In the genomic region with DNA sequence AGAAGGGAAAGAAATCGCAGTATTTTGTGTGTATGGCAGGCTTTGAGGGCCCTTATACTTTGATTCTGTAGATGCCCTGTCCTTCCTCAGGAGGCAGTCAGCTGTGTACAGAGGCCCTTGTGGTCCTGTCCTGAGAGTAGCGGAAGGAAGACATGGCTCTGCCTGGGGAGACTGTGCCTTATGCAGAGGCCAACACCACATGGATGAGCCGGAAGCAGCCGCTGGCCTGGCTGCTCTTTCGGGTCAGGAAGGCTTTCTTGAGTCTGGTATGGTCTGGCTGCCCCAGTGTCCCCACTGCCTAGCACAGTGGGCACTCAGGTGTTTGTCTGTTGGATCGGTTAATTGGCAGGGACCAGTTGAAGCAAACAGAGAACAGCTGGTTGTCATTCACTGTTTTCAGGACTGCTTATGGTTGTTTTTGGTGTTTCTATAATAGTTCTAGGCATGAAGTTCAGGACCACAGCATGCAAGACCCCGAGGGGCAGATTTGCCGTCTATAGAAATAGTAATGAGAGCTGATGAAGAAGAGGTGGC, we compare ENCODE assay signal across 2 cellular contexts.
TF ChIP-seq lines count a peak whose summit lies in the region.

No MANE protein-coding gene starts in this region.

TF ChIP-seq in GM23338, 12 proteins besides CTCF, POLR2A, EP300 and RAD21:
- TF ChIP-seq, protein P1, sequence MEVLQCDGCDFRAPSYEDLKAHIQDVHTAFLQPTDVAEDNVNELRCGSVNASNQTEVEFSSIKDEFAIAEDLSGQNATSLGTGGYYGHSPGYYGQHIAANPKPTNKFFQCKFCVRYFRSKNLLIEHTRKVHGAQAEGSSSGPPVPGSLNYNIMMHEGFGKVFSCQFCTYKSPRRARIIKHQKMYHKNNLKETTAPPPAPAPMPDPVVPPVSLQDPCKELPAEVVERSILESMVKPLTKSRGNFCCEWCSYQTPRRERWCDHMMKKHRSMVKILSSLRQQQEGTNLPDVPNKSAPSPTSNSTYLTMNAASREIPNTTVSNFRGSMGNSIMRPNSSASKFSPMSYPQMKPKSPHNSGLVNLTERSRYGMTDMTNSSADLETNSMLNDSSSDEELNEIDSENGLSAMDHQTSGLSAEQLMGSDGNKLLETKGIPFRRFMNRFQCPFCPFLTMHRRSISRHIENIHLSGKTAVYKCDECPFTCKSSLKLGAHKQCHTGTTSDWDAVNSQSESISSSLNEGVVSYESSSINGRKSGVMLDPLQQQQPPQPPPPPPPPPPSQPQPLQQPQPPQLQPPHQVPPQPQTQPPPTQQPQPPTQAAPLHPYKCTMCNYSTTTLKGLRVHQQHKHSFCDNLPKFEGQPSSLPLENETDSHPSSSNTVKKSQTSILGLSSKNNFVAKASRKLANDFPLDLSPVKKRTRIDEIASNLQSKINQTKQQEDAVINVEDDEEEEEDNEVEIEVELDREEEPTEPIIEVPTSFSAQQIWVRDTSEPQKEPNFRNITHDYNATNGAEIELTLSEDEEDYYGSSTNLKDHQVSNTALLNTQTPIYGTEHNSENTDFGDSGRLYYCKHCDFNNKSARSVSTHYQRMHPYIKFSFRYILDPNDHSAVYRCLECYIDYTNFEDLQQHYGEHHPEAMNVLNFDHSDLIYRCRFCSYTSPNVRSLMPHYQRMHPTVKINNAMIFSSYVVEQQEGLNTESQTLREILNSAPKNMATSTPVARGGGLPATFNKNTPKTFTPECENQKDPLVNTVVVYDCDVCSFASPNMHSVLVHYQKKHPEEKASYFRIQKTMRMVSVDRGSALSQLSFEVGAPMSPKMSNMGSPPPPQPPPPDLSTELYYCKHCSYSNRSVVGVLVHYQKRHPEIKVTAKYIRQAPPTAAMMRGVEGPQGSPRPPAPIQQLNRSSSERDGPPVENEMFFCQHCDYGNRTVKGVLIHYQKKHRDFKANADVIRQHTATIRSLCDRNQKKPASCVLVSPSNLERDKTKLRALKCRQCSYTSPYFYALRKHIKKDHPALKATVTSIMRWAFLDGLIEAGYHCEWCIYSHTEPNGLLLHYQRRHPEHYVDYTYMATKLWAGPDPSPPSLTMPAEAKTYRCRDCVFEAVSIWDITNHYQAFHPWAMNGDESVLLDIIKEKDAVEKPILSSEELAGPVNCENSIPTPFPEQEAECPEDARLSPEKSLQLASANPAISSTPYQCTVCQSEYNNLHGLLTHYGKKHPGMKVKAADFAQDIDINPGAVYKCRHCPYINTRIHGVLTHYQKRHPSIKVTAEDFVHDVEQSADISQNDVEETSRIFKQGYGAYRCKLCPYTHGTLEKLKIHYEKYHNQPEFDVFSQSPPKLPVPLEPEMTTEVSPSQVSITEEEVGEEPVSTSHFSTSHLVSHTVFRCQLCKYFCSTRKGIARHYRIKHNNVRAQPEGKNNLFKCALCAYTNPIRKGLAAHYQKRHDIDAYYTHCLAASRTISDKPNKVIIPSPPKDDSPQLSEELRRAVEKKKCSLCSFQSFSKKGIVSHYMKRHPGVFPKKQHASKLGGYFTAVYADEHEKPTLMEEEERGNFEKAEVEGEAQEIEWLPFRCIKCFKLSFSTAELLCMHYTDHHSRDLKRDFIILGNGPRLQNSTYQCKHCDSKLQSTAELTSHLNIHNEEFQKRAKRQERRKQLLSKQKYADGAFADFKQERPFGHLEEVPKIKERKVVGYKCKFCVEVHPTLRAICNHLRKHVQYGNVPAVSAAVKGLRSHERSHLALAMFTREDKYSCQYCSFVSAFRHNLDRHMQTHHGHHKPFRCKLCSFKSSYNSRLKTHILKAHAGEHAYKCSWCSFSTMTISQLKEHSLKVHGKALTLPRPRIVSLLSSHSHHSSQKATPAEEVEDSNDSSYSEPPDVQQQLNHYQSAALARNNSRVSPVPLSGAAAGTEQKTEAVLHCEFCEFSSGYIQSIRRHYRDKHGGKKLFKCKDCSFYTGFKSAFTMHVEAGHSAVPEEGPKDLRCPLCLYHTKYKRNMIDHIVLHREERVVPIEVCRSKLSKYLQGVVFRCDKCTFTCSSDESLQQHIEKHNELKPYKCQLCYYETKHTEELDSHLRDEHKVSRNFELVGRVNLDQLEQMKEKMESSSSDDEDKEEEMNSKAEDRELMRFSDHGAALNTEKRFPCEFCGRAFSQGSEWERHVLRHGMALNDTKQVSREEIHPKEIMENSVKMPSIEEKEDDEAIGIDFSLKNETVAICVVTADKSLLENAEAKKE (CRISPR knock-in tag; IDR thresholded peaks at IDR 0.05) = no peak
- TF ChIP-seq STAT1 (IDR thresholded peaks at IDR 0.05; ENCODE audit: unreplicated experiment) = no peak
- TF ChIP-seq POLR2AphosphoS5 (IDR thresholded peaks at IDR 0.05; ENCODE audit: low read depth) = no peak
- TF ChIP-seq JUNB (IDR thresholded peaks at IDR 0.05; ENCODE audit: unreplicated experiment) = no peak
- no peak for TF ChIP-seq ZNF114 (CRISPR knock-in tag; IDR thresholded peaks at IDR 0.05)

TF ChIP-seq in HepG2, 621 proteins besides CTCF, POLR2A, EP300 and RAD21:
- TF ChIP-seq KLF13 (CRISPR knock-in tag; IDR thresholded peaks at IDR 0.05) = no peak
- TF ChIP-seq RBM22 (optimal IDR thresholded peaks at IDR 0.05; ENCODE audit: low read length) = peak; percentile 49
- TF ChIP-seq, protein P2, sequence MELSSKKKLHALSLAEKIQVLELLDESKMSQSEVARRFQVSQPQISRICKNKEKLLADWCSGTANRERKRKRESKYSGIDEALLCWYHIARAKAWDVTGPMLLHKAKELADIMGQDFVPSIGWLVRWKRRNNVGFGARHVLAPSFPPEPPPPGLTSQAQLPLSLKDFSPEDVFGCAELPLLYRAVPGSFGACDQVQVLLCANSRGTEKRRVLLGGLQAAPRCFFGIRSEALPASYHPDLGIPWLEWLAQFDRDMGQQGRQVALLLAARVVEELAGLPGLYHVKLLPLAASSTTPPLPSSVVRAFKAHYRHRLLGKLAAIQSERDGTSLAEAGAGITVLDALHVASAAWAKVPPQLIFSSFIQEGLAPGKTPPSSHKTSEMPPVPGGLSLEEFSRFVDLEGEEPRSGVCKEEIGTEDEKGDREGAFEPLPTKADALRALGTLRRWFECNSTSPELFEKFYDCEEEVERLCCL (CRISPR knock-in tag; IDR thresholded peaks at IDR 0.05; ENCODE audit: borderline replicate concordance) = no peak
- TF ChIP-seq TGIF2 (CRISPR knock-in tag; IDR thresholded peaks at IDR 0.05) = peak; percentile 69
